ENCODE assay signal across 2 cellular contexts in genomic region chr17:73325527-73325842, GRCh38.
TF ChIP-seq lines count a peak whose summit lies in the region.

No MANE protein-coding gene starts in this region.

TF ChIP-seq in GM23338, 12 proteins besides CTCF, POLR2A, EP300 and RAD21:
- no peak for TF ChIP-seq JUNB (IDR thresholded peaks at IDR 0.05; ENCODE audit: unreplicated experiment)
- TF ChIP-seq POLR2AphosphoS5 (IDR thresholded peaks at IDR 0.05; ENCODE audit: low read depth), result no peak
- no peak for TF ChIP-seq EZH2 (IDR thresholded peaks at IDR 0.05; ENCODE audit: low read depth, unreplicated experiment)
- TF ChIP-seq ZNF114 (CRISPR knock-in tag; IDR thresholded peaks at IDR 0.05), result no peak
- TF ChIP-seq NANOG (IDR thresholded peaks at IDR 0.05; ENCODE audit: borderline replicate concordance), result no peak
- TF ChIP-seq STAT1 (IDR thresholded peaks at IDR 0.05; ENCODE audit: unreplicated experiment), result no peak
- no peak for TF ChIP-seq EZH2phosphoT487 (IDR thresholded peaks at IDR 0.05; ENCODE audit: unreplicated experiment)
- no peak for TF ChIP-seq ETS1 (IDR thresholded peaks at IDR 0.05)
- TF ChIP-seq, protein P1, sequence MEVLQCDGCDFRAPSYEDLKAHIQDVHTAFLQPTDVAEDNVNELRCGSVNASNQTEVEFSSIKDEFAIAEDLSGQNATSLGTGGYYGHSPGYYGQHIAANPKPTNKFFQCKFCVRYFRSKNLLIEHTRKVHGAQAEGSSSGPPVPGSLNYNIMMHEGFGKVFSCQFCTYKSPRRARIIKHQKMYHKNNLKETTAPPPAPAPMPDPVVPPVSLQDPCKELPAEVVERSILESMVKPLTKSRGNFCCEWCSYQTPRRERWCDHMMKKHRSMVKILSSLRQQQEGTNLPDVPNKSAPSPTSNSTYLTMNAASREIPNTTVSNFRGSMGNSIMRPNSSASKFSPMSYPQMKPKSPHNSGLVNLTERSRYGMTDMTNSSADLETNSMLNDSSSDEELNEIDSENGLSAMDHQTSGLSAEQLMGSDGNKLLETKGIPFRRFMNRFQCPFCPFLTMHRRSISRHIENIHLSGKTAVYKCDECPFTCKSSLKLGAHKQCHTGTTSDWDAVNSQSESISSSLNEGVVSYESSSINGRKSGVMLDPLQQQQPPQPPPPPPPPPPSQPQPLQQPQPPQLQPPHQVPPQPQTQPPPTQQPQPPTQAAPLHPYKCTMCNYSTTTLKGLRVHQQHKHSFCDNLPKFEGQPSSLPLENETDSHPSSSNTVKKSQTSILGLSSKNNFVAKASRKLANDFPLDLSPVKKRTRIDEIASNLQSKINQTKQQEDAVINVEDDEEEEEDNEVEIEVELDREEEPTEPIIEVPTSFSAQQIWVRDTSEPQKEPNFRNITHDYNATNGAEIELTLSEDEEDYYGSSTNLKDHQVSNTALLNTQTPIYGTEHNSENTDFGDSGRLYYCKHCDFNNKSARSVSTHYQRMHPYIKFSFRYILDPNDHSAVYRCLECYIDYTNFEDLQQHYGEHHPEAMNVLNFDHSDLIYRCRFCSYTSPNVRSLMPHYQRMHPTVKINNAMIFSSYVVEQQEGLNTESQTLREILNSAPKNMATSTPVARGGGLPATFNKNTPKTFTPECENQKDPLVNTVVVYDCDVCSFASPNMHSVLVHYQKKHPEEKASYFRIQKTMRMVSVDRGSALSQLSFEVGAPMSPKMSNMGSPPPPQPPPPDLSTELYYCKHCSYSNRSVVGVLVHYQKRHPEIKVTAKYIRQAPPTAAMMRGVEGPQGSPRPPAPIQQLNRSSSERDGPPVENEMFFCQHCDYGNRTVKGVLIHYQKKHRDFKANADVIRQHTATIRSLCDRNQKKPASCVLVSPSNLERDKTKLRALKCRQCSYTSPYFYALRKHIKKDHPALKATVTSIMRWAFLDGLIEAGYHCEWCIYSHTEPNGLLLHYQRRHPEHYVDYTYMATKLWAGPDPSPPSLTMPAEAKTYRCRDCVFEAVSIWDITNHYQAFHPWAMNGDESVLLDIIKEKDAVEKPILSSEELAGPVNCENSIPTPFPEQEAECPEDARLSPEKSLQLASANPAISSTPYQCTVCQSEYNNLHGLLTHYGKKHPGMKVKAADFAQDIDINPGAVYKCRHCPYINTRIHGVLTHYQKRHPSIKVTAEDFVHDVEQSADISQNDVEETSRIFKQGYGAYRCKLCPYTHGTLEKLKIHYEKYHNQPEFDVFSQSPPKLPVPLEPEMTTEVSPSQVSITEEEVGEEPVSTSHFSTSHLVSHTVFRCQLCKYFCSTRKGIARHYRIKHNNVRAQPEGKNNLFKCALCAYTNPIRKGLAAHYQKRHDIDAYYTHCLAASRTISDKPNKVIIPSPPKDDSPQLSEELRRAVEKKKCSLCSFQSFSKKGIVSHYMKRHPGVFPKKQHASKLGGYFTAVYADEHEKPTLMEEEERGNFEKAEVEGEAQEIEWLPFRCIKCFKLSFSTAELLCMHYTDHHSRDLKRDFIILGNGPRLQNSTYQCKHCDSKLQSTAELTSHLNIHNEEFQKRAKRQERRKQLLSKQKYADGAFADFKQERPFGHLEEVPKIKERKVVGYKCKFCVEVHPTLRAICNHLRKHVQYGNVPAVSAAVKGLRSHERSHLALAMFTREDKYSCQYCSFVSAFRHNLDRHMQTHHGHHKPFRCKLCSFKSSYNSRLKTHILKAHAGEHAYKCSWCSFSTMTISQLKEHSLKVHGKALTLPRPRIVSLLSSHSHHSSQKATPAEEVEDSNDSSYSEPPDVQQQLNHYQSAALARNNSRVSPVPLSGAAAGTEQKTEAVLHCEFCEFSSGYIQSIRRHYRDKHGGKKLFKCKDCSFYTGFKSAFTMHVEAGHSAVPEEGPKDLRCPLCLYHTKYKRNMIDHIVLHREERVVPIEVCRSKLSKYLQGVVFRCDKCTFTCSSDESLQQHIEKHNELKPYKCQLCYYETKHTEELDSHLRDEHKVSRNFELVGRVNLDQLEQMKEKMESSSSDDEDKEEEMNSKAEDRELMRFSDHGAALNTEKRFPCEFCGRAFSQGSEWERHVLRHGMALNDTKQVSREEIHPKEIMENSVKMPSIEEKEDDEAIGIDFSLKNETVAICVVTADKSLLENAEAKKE (CRISPR knock-in tag; IDR thresholded peaks at IDR 0.05), result no peak
- no peak for TF ChIP-seq ZNF331 (CRISPR knock-in tag; IDR thresholded peaks at IDR 0.05; ENCODE audit: low read depth)
- no peak for TF ChIP-seq CREB1 (CRISPR knock-in tag; IDR thresholded peaks at IDR 0.05; ENCODE audit: low read depth)
- no peak for TF ChIP-seq REST (IDR thresholded peaks at IDR 0.05; ENCODE audit: unreplicated experiment)

TF ChIP-seq in GM12878, 131 proteins besides CTCF, POLR2A, EP300 and RAD21:
- TF ChIP-seq BRCA1 (IDR thresholded peaks at IDR 0.05; ENCODE audit: low read depth, low read length) (no peak), BCL11A (IDR thresholded peaks at IDR 0.05; ENCODE audit: low read depth, low read length) (no peak), BACH1 (IDR thresholded peaks at IDR 0.05; ENCODE audit: borderline replicate concordance) (no peak), ZNF592 (IDR thresholded peaks at IDR 0.05) (no peak), ZNF274 (IDR thresholded peaks at IDR 0.05; ENCODE audit: insufficient read depth, insufficient read length) (no peak)
